1 cellular context compared by ENCODE assay signal in genomic region chr12:12725086-12725955, GRCh38.
TF ChIP-seq lines count a peak whose summit lies in the region.

No MANE protein-coding gene starts in this region.

TF ChIP-seq in HepG2, 621 proteins besides CTCF, POLR2A, EP300 and RAD21 (continued from another document and continues in another):
- TF ChIP-seq HINFP (CRISPR knock-in tag; IDR thresholded peaks at IDR 0.05; ENCODE audit: low read depth) (no peak), MEF2D (CRISPR knock-in tag; IDR thresholded peaks at IDR 0.05) (peak; percentile 37), ZNF350 (CRISPR knock-in tag; IDR thresholded peaks at IDR 0.05; ENCODE audit: borderline replicate concordance, low read depth) (no peak; the same call in 1 of the 2 replicates), ATF5 (CRISPR knock-in tag; IDR thresholded peaks at IDR 0.05; ENCODE audit: low read depth) (no peak), CEBPB (IDR thresholded peaks at IDR 0.05; ENCODE audit: borderline replicate concordance, low read depth, low read length) (peak; percentile 95), ZNF446 (CRISPR knock-in tag; IDR thresholded peaks at IDR 0.05) (no peak), FOXJ3 (CRISPR knock-in tag; IDR thresholded peaks at IDR 0.05; ENCODE audit: borderline replicate concordance) (peak; percentile 17; the same call in 1 of the 2 replicates), SUZ12 (IDR thresholded peaks at IDR 0.05; ENCODE audit: low read depth, low read length) (no peak), GTF3A (CRISPR knock-in tag; conservative IDR thresholded peaks at IDR 0.05) (no peak), ZNF383 (CRISPR knock-in tag; IDR thresholded peaks at IDR 0.05; ENCODE audit: borderline replicate concordance) (no peak), ELF4 (CRISPR knock-in tag; IDR thresholded peaks at IDR 0.05; ENCODE audit: borderline replicate concordance) (peak; percentile 4; the same call in 1 of the 2 replicates), ATF7-NPFF (CRISPR knock-in tag; IDR thresholded peaks at IDR 0.05; ENCODE audit: low read depth) (0 out of 2 replicates have a peak, but pooled peaks have one; percentile 29), ZFP62 (CRISPR knock-in tag; IDR thresholded peaks at IDR 0.05) (no peak), KMT2A (CRISPR knock-in tag; IDR thresholded peaks at IDR 0.05) (0 out of 2 replicates have a peak, but pooled peaks have one; percentile 14), REXO4 (CRISPR knock-in tag; IDR thresholded peaks at IDR 0.05; ENCODE audit: borderline replicate concordance) (no peak), SMAD3 (CRISPR knock-in tag; IDR thresholded peaks at IDR 0.05) (0 out of 2 replicates have a peak, but pooled peaks have one; percentile 58), SP2 (CRISPR knock-in tag; IDR thresholded peaks at IDR 0.05) (peak; percentile 57), SNRNP70 (IDR thresholded peaks at IDR 0.05; ENCODE audit: low read depth, low read length) (no peak), ZNF207 (IDR thresholded peaks at IDR 0.05; ENCODE audit: borderline replicate concordance) (no peak), CEBPG (CRISPR knock-in tag; IDR thresholded peaks at IDR 0.05) (peak; percentile 90), KMT2B (CRISPR knock-in tag; IDR thresholded peaks at IDR 0.05) (peak; percentile 72), RFX5 (IDR thresholded peaks at IDR 0.05; ENCODE audit: low read depth, low read length) (no peak), ZBTB44 (CRISPR knock-in tag; IDR thresholded peaks at IDR 0.05) (no peak), NFATC3 (CRISPR knock-in tag; IDR thresholded peaks at IDR 0.05) (no peak), ZIK1 (CRISPR knock-in tag; IDR thresholded peaks at IDR 0.05; ENCODE audit: borderline replicate concordance, low read depth) (peak; percentile 62; the same call in 1 of the 2 replicates), BCL3 (CRISPR knock-in tag; IDR thresholded peaks at IDR 0.05) (no peak; the same call in 1 of the 2 replicates), ZNF430 (CRISPR knock-in tag; IDR thresholded peaks at IDR 0.05) (peak; percentile 74), STAT5B (CRISPR knock-in tag; IDR thresholded peaks at IDR 0.05) (no peak), RXRA (CRISPR knock-in tag; IDR thresholded peaks at IDR 0.05) (peak; percentile 62; the same call in 1 of the 2 replicates), HOXD1 (CRISPR knock-in tag; IDR thresholded peaks at IDR 0.05) (peak; percentile 68; the same call in 1 of the 2 replicates), BRD4 (CRISPR knock-in tag; IDR thresholded peaks at IDR 0.05) (no peak), GATAD2A (CRISPR knock-in tag; IDR thresholded peaks at IDR 0.05) (0 out of 2 replicates have a peak, but pooled peaks have one; percentile 26), MAFF (IDR thresholded peaks at IDR 0.05; ENCODE audit: low read depth, low read length) (no peak; the same call in 1 of the 2 replicates), PHB2 (IDR thresholded peaks at IDR 0.05; ENCODE audit: partially characterized antibody) (no peak), ZNF282 (IDR thresholded peaks at IDR 0.05; ENCODE audit: partially characterized antibody) (no peak), NR1H2 (CRISPR knock-in tag; IDR thresholded peaks at IDR 0.05; ENCODE audit: borderline replicate concordance, low read depth) (no peak), ZNF644 (CRISPR knock-in tag; IDR thresholded peaks at IDR 0.05; ENCODE audit: low read depth) (no peak), SALL1 (CRISPR knock-in tag; IDR thresholded peaks at IDR 0.05) (peak; percentile 88), AHR (CRISPR knock-in tag; IDR thresholded peaks at IDR 0.05) (0 out of 2 replicates have a peak, but pooled peaks have one; percentile 61), SIN3B (IDR thresholded peaks at IDR 0.05; ENCODE audit: low read length) (no peak), HIVEP1 (CRISPR knock-in tag; IDR thresholded peaks at IDR 0.05) (no peak)
- TF ChIP-seq, protein P1, sequence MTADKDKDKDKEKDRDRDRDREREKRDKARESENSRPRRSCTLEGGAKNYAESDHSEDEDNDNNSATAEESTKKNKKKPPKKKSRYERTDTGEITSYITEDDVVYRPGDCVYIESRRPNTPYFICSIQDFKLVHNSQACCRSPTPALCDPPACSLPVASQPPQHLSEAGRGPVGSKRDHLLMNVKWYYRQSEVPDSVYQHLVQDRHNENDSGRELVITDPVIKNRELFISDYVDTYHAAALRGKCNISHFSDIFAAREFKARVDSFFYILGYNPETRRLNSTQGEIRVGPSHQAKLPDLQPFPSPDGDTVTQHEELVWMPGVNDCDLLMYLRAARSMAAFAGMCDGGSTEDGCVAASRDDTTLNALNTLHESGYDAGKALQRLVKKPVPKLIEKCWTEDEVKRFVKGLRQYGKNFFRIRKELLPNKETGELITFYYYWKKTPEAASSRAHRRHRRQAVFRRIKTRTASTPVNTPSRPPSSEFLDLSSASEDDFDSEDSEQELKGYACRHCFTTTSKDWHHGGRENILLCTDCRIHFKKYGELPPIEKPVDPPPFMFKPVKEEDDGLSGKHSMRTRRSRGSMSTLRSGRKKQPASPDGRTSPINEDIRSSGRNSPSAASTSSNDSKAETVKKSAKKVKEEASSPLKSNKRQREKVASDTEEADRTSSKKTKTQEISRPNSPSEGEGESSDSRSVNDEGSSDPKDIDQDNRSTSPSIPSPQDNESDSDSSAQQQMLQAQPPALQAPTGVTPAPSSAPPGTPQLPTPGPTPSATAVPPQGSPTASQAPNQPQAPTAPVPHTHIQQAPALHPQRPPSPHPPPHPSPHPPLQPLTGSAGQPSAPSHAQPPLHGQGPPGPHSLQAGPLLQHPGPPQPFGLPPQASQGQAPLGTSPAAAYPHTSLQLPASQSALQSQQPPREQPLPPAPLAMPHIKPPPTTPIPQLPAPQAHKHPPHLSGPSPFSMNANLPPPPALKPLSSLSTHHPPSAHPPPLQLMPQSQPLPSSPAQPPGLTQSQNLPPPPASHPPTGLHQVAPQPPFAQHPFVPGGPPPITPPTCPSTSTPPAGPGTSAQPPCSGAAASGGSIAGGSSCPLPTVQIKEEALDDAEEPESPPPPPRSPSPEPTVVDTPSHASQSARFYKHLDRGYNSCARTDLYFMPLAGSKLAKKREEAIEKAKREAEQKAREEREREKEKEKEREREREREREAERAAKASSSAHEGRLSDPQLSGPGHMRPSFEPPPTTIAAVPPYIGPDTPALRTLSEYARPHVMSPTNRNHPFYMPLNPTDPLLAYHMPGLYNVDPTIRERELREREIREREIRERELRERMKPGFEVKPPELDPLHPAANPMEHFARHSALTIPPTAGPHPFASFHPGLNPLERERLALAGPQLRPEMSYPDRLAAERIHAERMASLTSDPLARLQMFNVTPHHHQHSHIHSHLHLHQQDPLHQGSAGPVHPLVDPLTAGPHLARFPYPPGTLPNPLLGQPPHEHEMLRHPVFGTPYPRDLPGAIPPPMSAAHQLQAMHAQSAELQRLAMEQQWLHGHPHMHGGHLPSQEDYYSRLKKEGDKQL (CRISPR knock-in tag; IDR thresholded peaks at IDR 0.05; ENCODE audit: low read depth), result no peak
- TF ChIP-seq, protein P2, sequence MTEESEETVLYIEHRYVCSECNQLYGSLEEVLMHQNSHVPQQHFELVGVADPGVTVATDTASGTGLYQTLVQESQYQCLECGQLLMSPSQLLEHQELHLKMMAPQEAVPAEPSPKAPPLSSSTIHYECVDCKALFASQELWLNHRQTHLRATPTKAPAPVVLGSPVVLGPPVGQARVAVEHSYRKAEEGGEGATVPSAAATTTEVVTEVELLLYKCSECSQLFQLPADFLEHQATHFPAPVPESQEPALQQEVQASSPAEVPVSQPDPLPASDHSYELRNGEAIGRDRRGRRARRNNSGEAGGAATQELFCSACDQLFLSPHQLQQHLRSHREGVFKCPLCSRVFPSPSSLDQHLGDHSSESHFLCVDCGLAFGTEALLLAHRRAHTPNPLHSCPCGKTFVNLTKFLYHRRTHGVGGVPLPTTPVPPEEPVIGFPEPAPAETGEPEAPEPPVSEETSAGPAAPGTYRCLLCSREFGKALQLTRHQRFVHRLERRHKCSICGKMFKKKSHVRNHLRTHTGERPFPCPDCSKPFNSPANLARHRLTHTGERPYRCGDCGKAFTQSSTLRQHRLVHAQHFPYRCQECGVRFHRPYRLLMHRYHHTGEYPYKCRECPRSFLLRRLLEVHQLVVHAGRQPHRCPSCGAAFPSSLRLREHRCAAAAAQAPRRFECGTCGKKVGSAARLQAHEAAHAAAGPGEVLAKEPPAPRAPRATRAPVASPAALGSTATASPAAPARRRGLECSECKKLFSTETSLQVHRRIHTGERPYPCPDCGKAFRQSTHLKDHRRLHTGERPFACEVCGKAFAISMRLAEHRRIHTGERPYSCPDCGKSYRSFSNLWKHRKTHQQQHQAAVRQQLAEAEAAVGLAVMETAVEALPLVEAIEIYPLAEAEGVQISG (CRISPR knock-in tag; IDR thresholded peaks at IDR 0.05), result peak; percentile 50; the same call in 1 of the 2 replicates
- TF ChIP-seq, protein P3, sequence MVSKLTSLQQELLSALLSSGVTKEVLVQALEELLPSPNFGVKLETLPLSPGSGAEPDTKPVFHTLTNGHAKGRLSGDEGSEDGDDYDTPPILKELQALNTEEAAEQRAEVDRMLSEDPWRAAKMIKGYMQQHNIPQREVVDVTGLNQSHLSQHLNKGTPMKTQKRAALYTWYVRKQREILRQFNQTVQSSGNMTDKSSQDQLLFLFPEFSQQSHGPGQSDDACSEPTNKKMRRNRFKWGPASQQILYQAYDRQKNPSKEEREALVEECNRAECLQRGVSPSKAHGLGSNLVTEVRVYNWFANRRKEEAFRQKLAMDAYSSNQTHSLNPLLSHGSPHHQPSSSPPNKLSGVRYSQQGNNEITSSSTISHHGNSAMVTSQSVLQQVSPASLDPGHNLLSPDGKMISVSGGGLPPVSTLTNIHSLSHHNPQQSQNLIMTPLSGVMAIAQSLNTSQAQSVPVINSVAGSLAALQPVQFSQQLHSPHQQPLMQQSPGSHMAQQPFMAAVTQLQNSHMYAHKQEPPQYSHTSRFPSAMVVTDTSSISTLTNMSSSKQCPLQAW (CRISPR knock-in tag; IDR thresholded peaks at IDR 0.05), result 0 out of 2 replicates have a peak, but pooled peaks have one; percentile 29
- TF ChIP-seq, protein P4, sequence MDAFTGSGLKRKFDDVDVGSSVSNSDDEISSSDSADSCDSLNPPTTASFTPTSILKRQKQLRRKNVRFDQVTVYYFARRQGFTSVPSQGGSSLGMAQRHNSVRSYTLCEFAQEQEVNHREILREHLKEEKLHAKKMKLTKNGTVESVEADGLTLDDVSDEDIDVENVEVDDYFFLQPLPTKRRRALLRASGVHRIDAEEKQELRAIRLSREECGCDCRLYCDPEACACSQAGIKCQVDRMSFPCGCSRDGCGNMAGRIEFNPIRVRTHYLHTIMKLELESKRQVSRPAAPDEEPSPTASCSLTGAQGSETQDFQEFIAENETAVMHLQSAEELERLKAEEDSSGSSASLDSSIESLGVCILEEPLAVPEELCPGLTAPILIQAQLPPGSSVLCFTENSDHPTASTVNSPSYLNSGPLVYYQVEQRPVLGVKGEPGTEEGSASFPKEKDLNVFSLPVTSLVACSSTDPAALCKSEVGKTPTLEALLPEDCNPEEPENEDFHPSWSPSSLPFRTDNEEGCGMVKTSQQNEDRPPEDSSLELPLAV (CRISPR knock-in tag; conservative IDR thresholded peaks at IDR 0.05; ENCODE audit: low read depth), result no peak
- TF ChIP-seq, protein P5, sequence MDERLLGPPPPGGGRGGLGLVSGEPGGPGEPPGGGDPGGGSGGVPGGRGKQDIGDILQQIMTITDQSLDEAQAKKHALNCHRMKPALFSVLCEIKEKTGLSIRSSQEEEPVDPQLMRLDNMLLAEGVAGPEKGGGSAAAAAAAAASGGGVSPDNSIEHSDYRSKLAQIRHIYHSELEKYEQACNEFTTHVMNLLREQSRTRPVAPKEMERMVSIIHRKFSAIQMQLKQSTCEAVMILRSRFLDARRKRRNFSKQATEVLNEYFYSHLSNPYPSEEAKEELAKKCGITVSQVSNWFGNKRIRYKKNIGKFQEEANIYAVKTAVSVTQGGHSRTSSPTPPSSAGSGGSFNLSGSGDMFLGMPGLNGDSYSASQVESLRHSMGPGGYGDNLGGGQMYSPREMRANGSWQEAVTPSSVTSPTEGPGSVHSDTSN (CRISPR knock-in tag; IDR thresholded peaks at IDR 0.05), result peak; percentile 57
- TF ChIP-seq, protein P6, sequence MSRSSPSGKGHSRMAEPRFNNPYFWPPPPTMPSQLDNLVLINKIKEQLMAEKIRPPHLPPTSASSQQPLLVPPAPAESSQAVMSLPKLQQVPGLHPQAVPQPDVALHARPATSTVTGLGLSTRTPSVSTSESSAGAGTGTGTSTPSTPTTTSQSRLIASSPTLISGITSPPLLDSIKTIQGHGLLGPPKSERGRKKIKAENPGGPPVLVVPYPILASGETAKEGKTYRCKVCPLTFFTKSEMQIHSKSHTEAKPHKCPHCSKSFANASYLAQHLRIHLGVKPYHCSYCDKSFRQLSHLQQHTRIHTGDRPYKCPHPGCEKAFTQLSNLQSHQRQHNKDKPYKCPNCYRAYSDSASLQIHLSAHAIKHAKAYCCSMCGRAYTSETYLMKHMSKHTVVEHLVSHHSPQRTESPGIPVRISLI (CRISPR knock-in tag; IDR thresholded peaks at IDR 0.05; ENCODE audit: borderline replicate concordance), result peak; percentile 97
